ENCODE assay signal across 1 cellular context in the genomic region with DNA sequence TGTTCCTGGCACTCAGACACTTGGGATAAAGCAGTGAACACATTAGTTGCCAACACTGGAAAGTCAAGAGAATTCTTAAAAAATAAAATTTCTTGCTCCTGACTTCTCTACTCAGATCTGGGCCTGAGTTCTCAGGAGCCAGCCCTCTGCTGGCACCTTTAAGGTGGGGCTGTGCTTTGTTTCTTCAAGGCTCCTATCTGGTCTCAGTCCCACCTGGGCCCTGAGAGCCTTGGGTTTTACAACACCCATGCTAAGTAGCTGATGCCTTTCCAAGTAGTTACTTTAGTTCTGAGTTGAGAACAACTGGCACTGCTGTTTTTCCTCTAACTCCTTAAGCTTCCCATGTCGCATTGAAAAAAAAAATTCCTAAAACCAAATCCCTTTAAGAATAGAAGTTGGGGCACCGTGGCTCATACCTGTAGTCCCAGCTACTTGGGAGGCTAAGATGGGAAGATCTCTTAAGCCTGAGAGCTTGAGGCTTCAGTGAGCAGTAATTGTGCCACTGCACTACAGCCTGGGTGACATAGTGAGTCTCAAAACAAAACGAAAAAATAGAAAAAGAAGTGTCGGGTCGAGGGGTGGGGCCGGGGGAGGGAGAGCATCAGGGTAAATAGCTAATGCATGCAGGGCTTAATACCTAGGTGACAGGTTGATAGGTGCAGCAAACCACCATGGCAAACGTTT.
TF ChIP-seq lines count a peak whose summit lies in the region.

No MANE protein-coding gene starts in this region.

TF ChIP-seq in GM12878, 131 proteins besides CTCF, POLR2A, EP300 and RAD21:
- TF ChIP-seq SUZ12 (IDR thresholded peaks at IDR 0.05; ENCODE audit: unreplicated experiment) (no peak), HDAC6 (IDR thresholded peaks at IDR 0.05; ENCODE audit: unreplicated experiment) (no peak), ZZZ3 (IDR thresholded peaks at IDR 0.05; ENCODE audit: control insufficient read depth, insufficient read length, low read depth) (no peak), SIN3A (IDR thresholded peaks at IDR 0.05; ENCODE audit: low read depth, low read length) (no peak), BRCA1 (IDR thresholded peaks at IDR 0.05; ENCODE audit: low read depth, low read length) (no peak), ZNF384 (IDR thresholded peaks at IDR 0.05; ENCODE audit: borderline replicate concordance, low read depth, low read length) (no peak), NFIC (IDR thresholded peaks at IDR 0.05; ENCODE audit: low read depth, low read length) (no peak), PML (IDR thresholded peaks at IDR 0.05; ENCODE audit: low read length) (no peak), IRF4 (IDR thresholded peaks at IDR 0.05; ENCODE audit: low read depth, low read length) (no peak), BCL11A (IDR thresholded peaks at IDR 0.05; ENCODE audit: low read depth, low read length) (no peak), MYC (IDR thresholded peaks at IDR 0.05; ENCODE audit: insufficient read depth, insufficient read length, insufficient replicate concordance, low read length, severe bottlenecking) (no peak), KAT2A (conservative IDR thresholded peaks at IDR 0.05; ENCODE audit: control insufficient read depth, low read depth, low read length) (no peak), ZBED1 (IDR thresholded peaks at IDR 0.05; ENCODE audit: borderline replicate concordance) (no peak)
- TF ChIP-seq, protein P1, sequence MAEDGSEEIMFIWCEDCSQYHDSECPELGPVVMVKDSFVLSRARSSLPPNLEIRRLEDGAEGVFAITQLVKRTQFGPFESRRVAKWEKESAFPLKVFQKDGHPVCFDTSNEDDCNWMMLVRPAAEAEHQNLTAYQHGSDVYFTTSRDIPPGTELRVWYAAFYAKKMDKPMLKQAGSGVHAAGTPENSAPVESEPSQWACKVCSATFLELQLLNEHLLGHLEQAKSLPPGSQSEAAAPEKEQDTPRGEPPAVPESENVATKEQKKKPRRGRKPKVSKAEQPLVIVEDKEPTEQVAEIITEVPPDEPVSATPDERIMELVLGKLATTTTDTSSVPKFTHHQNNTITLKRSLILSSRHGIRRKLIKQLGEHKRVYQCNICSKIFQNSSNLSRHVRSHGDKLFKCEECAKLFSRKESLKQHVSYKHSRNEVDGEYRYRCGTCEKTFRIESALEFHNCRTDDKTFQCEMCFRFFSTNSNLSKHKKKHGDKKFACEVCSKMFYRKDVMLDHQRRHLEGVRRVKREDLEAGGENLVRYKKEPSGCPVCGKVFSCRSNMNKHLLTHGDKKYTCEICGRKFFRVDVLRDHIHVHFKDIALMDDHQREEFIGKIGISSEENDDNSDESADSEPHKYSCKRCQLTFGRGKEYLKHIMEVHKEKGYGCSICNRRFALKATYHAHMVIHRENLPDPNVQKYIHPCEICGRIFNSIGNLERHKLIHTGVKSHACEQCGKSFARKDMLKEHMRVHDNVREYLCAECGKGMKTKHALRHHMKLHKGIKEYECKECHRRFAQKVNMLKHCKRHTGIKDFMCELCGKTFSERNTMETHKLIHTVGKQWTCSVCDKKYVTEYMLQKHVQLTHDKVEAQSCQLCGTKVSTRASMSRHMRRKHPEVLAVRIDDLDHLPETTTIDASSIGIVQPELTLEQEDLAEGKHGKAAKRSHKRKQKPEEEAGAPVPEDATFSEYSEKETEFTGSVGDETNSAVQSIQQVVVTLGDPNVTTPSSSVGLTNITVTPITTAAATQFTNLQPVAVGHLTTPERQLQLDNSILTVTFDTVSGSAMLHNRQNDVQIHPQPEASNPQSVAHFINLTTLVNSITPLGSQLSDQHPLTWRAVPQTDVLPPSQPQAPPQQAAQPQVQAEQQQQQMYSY (CRISPR knock-in tag; IDR thresholded peaks at IDR 0.05): no peak
- TF ChIP-seq, protein P2, sequence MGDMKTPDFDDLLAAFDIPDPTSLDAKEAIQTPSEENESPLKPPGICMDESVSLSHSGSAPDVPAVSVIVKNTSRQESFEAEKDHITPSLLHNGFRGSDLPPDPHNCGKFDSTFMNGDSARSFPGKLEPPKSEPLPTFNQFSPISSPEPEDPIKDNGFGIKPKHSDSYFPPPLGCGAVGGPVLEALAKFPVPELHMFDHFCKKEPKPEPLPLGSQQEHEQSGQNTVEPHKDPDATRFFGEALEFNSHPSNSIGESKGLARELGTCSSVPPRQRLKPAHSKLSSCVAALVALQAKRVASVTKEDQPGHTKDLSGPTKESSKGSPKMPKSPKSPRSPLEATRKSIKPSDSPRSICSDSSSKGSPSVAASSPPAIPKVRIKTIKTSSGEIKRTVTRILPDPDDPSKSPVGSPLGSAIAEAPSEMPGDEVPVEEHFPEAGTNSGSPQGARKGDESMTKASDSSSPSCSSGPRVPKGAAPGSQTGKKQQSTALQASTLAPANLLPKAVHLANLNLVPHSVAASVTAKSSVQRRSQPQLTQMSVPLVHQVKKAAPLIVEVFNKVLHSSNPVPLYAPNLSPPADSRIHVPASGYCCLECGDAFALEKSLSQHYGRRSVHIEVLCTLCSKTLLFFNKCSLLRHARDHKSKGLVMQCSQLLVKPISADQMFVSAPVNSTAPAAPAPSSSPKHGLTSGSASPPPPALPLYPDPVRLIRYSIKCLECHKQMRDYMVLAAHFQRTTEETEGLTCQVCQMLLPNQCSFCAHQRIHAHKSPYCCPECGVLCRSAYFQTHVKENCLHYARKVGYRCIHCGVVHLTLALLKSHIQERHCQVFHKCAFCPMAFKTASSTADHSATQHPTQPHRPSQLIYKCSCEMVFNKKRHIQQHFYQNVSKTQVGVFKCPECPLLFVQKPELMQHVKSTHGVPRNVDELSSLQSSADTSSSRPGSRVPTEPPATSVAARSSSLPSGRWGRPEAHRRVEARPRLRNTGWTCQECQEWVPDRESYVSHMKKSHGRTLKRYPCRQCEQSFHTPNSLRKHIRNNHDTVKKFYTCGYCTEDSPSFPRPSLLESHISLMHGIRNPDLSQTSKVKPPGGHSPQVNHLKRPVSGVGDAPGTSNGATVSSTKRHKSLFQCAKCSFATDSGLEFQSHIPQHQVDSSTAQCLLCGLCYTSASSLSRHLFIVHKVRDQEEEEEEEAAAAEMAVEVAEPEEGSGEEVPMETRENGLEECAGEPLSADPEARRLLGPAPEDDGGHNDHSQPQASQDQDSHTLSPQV (IDR thresholded peaks at IDR 0.05): no peak
- TF ChIP-seq, protein P3, sequence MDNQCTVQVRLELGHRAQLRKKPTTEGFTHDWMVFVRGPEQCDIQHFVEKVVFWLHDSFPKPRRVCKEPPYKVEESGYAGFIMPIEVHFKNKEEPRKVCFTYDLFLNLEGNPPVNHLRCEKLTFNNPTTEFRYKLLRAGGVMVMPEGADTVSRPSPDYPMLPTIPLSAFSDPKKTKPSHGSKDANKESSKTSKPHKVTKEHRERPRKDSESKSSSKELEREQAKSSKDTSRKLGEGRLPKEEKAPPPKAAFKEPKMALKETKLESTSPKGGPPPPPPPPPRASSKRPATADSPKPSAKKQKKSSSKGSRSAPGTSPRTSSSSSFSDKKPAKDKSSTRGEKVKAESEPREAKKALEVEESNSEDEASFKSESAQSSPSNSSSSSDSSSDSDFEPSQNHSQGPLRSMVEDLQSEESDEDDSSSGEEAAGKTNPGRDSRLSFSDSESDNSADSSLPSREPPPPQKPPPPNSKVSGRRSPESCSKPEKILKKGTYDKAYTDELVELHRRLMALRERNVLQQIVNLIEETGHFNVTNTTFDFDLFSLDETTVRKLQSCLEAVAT (IDR thresholded peaks at IDR 0.05): no peak
- TF ChIP-seq, protein P4, sequence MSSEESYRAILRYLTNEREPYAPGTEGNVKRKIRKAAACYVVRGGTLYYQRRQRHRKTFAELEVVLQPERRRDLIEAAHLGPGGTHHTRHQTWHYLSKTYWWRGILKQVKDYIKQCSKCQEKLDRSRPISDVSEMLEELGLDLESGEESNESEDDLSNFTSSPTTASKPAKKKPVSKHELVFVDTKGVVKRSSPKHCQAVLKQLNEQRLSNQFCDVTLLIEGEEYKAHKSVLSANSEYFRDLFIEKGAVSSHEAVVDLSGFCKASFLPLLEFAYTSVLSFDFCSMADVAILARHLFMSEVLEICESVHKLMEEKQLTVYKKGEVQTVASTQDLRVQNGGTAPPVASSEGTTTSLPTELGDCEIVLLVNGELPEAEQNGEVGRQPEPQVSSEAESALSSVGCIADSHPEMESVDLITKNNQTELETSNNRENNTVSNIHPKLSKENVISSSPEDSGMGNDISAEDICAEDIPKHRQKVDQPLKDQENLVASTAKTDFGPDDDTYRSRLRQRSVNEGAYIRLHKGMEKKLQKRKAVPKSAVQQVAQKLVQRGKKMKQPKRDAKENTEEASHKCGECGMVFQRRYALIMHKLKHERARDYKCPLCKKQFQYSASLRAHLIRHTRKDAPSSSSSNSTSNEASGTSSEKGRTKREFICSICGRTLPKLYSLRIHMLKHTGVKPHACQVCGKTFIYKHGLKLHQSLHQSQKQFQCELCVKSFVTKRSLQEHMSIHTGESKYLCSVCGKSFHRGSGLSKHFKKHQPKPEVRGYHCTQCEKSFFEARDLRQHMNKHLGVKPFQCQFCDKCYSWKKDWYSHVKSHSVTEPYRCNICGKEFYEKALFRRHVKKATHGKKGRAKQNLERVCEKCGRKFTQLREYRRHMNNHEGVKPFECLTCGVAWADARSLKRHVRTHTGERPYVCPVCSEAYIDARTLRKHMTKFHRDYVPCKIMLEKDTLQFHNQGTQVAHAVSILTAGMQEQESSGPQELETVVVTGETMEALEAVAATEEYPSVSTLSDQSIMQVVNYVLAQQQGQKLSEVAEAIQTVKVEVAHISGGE (CRISPR knock-in tag; IDR thresholded peaks at IDR 0.05): no peak
TF ChIP-seq in GM12878: peak in this region for 0.
